17 cellular contexts compared by ENCODE assay signal in genomic region chr9:84858373-84858772, GRCh38.
"Had no signal": no experiment of that assay in that cellular context is flagged by ENCODE, and none has a peak within 500 bp of the region (broad histone marks: within the 10 kb centered on the region; RNA-seq: fewer than 3 reads in every experiment).

No MANE protein-coding gene starts in this region.

- H3K9me3 ChIP-seq: ascending aorta, lower lobe of right lung, tibial nerve had no signal

- H3K27ac ChIP-seq: epithelial cell of prostate, hepatocyte, lower lobe of right lung had no signal

- H3K4me2 ChIP-seq: hepatocyte had no signal

- H2AFZ ChIP-seq: hepatocyte had no signal

- H3K36me3 ChIP-seq: ascending aorta, lower lobe of right lung, tibial nerve had no signal

- H3K9me3 Mint-ChIP-seq: activated CD4-positive, alpha-beta T cell treated with anti-CD3 and anti-CD28 coated beads, Interleukin-2, amount 10 ng/mL, durations not matched to agents 7 days and 5 days; activated naive CD4-positive, alpha-beta T cell treated with anti-CD3 and anti-CD28 coated beads for 36 hours; activated T-cell treated with anti-CD3 and anti-CD28 coated beads, Interleukin-2, amount 50 U/mL, for 4 hours; endodermal cell had no signal

- H3K27ac Mint-ChIP-seq: activated CD4-positive, alpha-beta T cell treated with anti-CD3 and anti-CD28 coated beads, Interleukin-2, amount 10 ng/mL, durations not matched to agents 7 days and 5 days; activated naive CD4-positive, alpha-beta T cell treated with anti-CD3 and anti-CD28 coated beads for 36 hours; endodermal cell had no signal

- H3K79me2 ChIP-seq: hepatocyte had no signal

- H3K4me1 ChIP-seq: lower lobe of right lung had no signal

- FAIRE-seq: urothelium cell line had no signal

- H3K27me3 ChIP-seq: ascending aorta, hepatocyte, tibial nerve had no signal

- H3K4me3 Mint-ChIP-seq: activated CD4-positive, alpha-beta T cell treated with anti-CD3 and anti-CD28 coated beads, Interleukin-2, amount 10 ng/mL, durations not matched to agents 7 days and 5 days; activated naive CD4-positive, alpha-beta T cell treated with anti-CD3 and anti-CD28 coated beads for 36 hours; activated T-cell treated with anti-CD3 and anti-CD28 coated beads, Interleukin-2, amount 50 U/mL, for 4 hours; endodermal cell had no signal

- DNase-seq: activated CD4-positive, alpha-beta T cell treated with anti-CD3 and anti-CD28 coated beads, Interleukin-2, amount 10 ng/mL, durations not matched to agents 7 days and 5 days; activated CD8-positive, alpha-beta memory T cell treated with anti-CD3 and anti-CD28 coated beads, Interleukin-2, amount 50 U/mL, for 4 hours; activated naive CD4-positive, alpha-beta T cell treated with anti-CD3 and anti-CD28 coated beads for 36 hours; activated T-cell treated with anti-CD3 and anti-CD28 coated beads, Interleukin-2, amount 50 U/mL, for 4 hours; endodermal cell; foreskin fibroblast; lower lobe of right lung; stimulated activated CD4-positive, alpha-beta T cell treated with anti-CD3 and anti-CD28 coated beads, Interleukin-12 subunit alpha, Interleukin-12 subunit beta, amount 100 ng/mL, for 4 hours; stimulated activated CD4-positive, alpha-beta T cell treated with anti-CD3 and anti-CD28 coated beads, Interleukin-1b, Interleukin-23, amount 100 ng/mL, for 48 hours; stimulated activated CD8-positive, alpha-beta memory T cell treated with anti-CD3 and anti-CD28 coated beads, Interleukin-4, amount 100 ng/mL, for 48 hours; stimulated activated naive CD4-positive, alpha-beta T cell; T1000 had no signal

- H3K4me3 ChIP-seq: ascending aorta, hepatocyte, lower lobe of right lung, tibial nerve had no signal

- H3K4me1 Mint-ChIP-seq: activated CD4-positive, alpha-beta T cell treated with anti-CD3 and anti-CD28 coated beads, Interleukin-2, amount 10 ng/mL, durations not matched to agents 7 days and 5 days had no signal

- H3K27me3 Mint-ChIP-seq: activated CD4-positive, alpha-beta T cell treated with anti-CD3 and anti-CD28 coated beads, Interleukin-2, amount 10 ng/mL, durations not matched to agents 7 days and 5 days had no signal
